Comparison of ENCODE assay signal across 15 cellular contexts in the genomic region with DNA sequence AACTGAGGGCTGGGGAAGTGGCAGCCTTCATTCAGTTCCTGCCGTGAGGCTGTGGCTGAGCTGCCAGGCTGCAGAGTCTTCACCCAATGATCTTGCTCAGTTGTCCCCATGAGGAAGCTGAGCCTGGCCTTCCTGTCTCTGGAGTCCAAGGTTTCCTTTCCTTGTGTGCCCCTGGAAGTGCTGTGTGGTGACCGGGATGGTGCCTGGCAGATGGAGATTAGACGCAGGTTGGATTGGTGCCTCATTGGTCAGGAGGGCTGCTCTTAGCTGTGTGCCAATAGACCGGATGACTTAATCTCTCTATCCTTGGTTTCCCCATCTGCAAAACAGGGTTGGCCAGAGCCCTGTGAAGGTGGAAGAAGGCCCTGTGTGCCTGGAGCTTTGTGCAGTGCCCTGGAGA. TPM values are rescaled to one million over a fixed set of nuclear protein-coding genes. Genes with fewer than 3 reads are reported as not detected.
DNase-seq lines count a peak whose midpoint lies in the region; ATAC-seq and TF ChIP-seq lines count a peak whose summit lies in the region.
"Had no signal": no experiment of that assay in that cellular context is flagged by ENCODE, and none has a peak within 500 bp of the region (broad histone marks: within the 10 kb centered on the region; RNA-seq: fewer than 3 reads in every experiment).

No MANE protein-coding gene starts in this region.

- H2BK120ac ChIP-seq in trophoblast cell (ENCODE audit: insufficient read depth, low read length, poor library complexity) = no peak overlapping the region

- H3K36me3 ChIP-seq in left ventricle myocardium inferior (no peaks in the 10 kb centered on the region), trophoblast cell (ENCODE audit: control insufficient read depth in 1 of 2, insufficient read depth in 2 of 2, low read length in 2 of 2) (peaks cover 0 to 3% of the 10 kb centered on the region in 2 experiments)

- H3K4ac ChIP-seq in trophoblast cell (ENCODE audit: low read depth, low read length) = peak overlapping the region; percentile 80

- peaks cover 52% of the 10 kb centered on the region for H3K4me1 Mint-ChIP-seq in CD4-positive, alpha-beta T cell (ENCODE audit: low read depth)

- H3K79me1 ChIP-seq in trophoblast cell (ENCODE audit: low read length) = peaks cover 4% of the 10 kb centered on the region

- intact Hi-C loops in CD4-positive, alpha-beta T cell (cut with DNase I, micrococcal nuclease) = no loop called here
- intact Hi-C loops in left ventricle myocardium inferior (cut with micrococcal nuclease) = no loop called here

- H2AK5ac ChIP-seq in trophoblast cell (ENCODE audit: low read length) = no peak overlapping the region

- H3K27ac Mint-ChIP-seq in CD4-positive, alpha-beta T cell = peak overlapping the region; percentile 79

- no peak overlapping the region for H3K23ac ChIP-seq in trophoblast cell (ENCODE audit: low read length)

- peaks cover 17% of the 10 kb centered on the region for H3K79me2 ChIP-seq in trophoblast cell (ENCODE audit: control insufficient read depth, insufficient read depth, low read length, poor library complexity)

- no peak for DNase-seq in CD4-positive, alpha-beta T cell
- DNase-seq in UCSD-AML1 (lab: John Stamatoyannopoulos, UW; ENCODE audit: unreplicated experiment) = peak; percentile 36
- DNase-seq in left ventricle myocardium inferior = no peak
- no peak for DNase-seq in trophoblast cell
- no peak for DNase-seq in pons (ENCODE audit: low spot score)
- no peak for DNase-seq in NCI-H2227 (lab: John Stamatoyannopoulos, UW; ENCODE audit: unreplicated experiment)
- DNase-seq in ecto neural progenitor cell (ENCODE audit: low spot score) = no peak
- DNase-seq in RKO (ENCODE audit: low spot score) = no peak
- DNase-seq: activated CD8-positive, alpha-beta memory T cell treated with anti-CD3 and anti-CD28 coated beads, Interleukin-2, amount 50 U/mL, for 4 hours; COR-L47; GF-D8; NCI-H2171; stimulated activated CD4-positive, alpha-beta T cell treated with anti-CD3 and anti-CD28 coated beads, Interleukin-2, amount 100 ng/mL, for 48 hours had no signal

- peaks cover 2% of the 10 kb centered on the region for H3K9me3 Mint-ChIP-seq in CD4-positive, alpha-beta T cell

- H3K4me3 ChIP-seq in left ventricle myocardium inferior = no peak overlapping the region
- H3K4me3 ChIP-seq in trophoblast cell (ENCODE audit: low read depth, low read length) = no peak overlapping the region
- H3K4me3 ChIP-seq: SK-N-MC had no signal

- no peak overlapping the region for H4K12ac ChIP-seq in trophoblast cell (ENCODE audit: low read depth, low read length)

- H3K18ac ChIP-seq in trophoblast cell (ENCODE audit: low read length) = peak overlapping the region; percentile 46

- CTCF ChIA-PET in CD4-positive, alpha-beta T cell (lab: Charles Lee) = interaction anchor here (1.0 kb wide), 1 partner anchor 11 kb away, joined by 3 read pairs; no protein-coding TSS in a partner anchor

- H3K36me3 Mint-ChIP-seq in CD4-positive, alpha-beta T cell (ENCODE audit: low read depth) = peaks cover 40% of the 10 kb centered on the region

- no peak overlapping the region for H4K8ac ChIP-seq in trophoblast cell (ENCODE audit: low read depth, low read length)

- H3K27ac ChIP-seq in CD4-positive, alpha-beta T cell (ENCODE audit: low read depth, low read length) = no peak overlapping the region
- H3K27ac ChIP-seq in left ventricle myocardium inferior (replicated peaks) (peak overlapping the region; percentile 51), trophoblast cell (ENCODE audit: low read depth, low read length) (no peak overlapping the region)
- H3K27ac ChIP-seq: SK-N-MC, VCaP had no signal

- H2BK12ac ChIP-seq in trophoblast cell (ENCODE audit: low read length) = no peak overlapping the region

- H3K4me1 ChIP-seq in left ventricle myocardium inferior (peaks cover 70% of the 10 kb centered on the region), trophoblast cell (ENCODE audit: control insufficient read depth in 1 of 2, insufficient read depth in 2 of 2, low read length in 2 of 2) (peaks cover 20% of the 10 kb centered on the region in 2 experiments)

- no CpG with 5 or more reads among the region's 4 CpGs for WGBS in trophoblast cell (ENCODE audit: extremely low coverage, insufficient coverage, insufficient read length)

- no peak overlapping the region for H3K9ac ChIP-seq in trophoblast cell (ENCODE audit: low read length)

- POLR2A ChIA-PET in CD4-positive, alpha-beta T cell (lab: Charles Lee) = no interaction called here

- TF ChIP-seq CTCF in CD4-positive, alpha-beta T cell (IDR thresholded peaks at IDR 0.05) = no peak
- no peak for TF ChIP-seq CTCF in left ventricle myocardium inferior (IDR thresholded peaks at IDR 0.05; ENCODE audit: borderline replicate concordance)

- H3K14ac ChIP-seq in trophoblast cell (ENCODE audit: low read length) = no peak overlapping the region

- H3K27me3 ChIP-seq in CD4-positive, alpha-beta T cell (ENCODE audit: control insufficient read depth, insufficient read depth, low read length) = no peaks in the 10 kb centered on the region
- H3K27me3 ChIP-seq in left ventricle myocardium inferior (ENCODE audit: low read depth) (no peaks in the 10 kb centered on the region), trophoblast cell (ENCODE audit: insufficient read depth, low read length) (no peaks in the 10 kb centered on the region)

- no peak overlapping the region for H2AFZ ChIP-seq in trophoblast cell (ENCODE audit: insufficient read depth, low read length, poor library complexity)

- H3K27me3 Mint-ChIP-seq in CD4-positive, alpha-beta T cell = no peaks in the 10 kb centered on the region

- no peak overlapping the region for H4K91ac ChIP-seq in trophoblast cell (ENCODE audit: low read depth, low read length)

- no peak overlapping the region for H2BK5ac ChIP-seq in trophoblast cell (ENCODE audit: low read depth, low read length, poor library complexity)

- no peak overlapping the region for H3K4me2 ChIP-seq in trophoblast cell (ENCODE audit: low read length)

- no peak for ATAC-seq in CD4-positive, alpha-beta T cell (ENCODE audit: poor library complexity)

- no peaks in the 10 kb centered on the region for H3K9me3 ChIP-seq in CD4-positive, alpha-beta T cell (ENCODE audit: control insufficient read depth, low read length)
- H3K9me3 ChIP-seq in left ventricle myocardium inferior (replicated peaks) = no peaks in the 10 kb centered on the region
- H3K9me3 ChIP-seq in trophoblast cell (ENCODE audit: insufficient read depth, low read depth, low read length) = peaks cover 2% of the 10 kb centered on the region

- no peak overlapping the region for H3K4me3 Mint-ChIP-seq in CD4-positive, alpha-beta T cell

RNA-seq across cellular contexts. Expression of a gene that starts 24.6 kb away (rescaled TPM):
- 100 to 1,000 TPM; 279 to 286 TPM for total RNA-seq in CD4-positive, alpha-beta T cell
- total RNA-seq in left ventricle myocardium inferior = 156 TPM
- 95.3 and 98.4 TPM in 2 replicates for polyA plus RNA-seq in trophoblast cell (2013)

RNA-seq across cellular contexts. Expression of a gene that starts 41.3 kb away (rescaled TPM):
- 10 to 100 TPM; 48.6 to 53.3 TPM for total RNA-seq in CD4-positive, alpha-beta T cell
- total RNA-seq in left ventricle myocardium inferior = 30.5 TPM
- polyA plus RNA-seq in trophoblast cell (2013) = 8.4 and 8.7 TPM in 2 replicates
